10 cellular contexts compared by ENCODE assay signal in genomic region chr10:19638873-19639233, GRCh38.
DNase-seq lines count a peak whose midpoint lies in the region; ATAC-seq and TF ChIP-seq lines count a peak whose summit lies in the region.
"Had no signal": no experiment of that assay in that cellular context is flagged by ENCODE, and none has a peak within 500 bp of the region (broad histone marks: within the 10 kb centered on the region; RNA-seq: fewer than 3 reads in every experiment).

No MANE protein-coding gene starts in this region.

- no peaks in the 10 kb centered on the region for H3K36me3 Mint-ChIP-seq in CD8-positive, alpha-beta T cell

- H3K27me3 Mint-ChIP-seq in CD8-positive, alpha-beta T cell (ENCODE audit: low read depth) = no peaks in the 10 kb centered on the region

- TF ChIP-seq CTCF in CD8-positive, alpha-beta T cell (IDR thresholded peaks at IDR 0.05) = no peak
- no peak for TF ChIP-seq CTCF in heart right ventricle (IDR thresholded peaks at IDR 0.05)
- no peak for TF ChIP-seq CTCF in psoas muscle (IDR thresholded peaks at IDR 0.05)
- no peak for TF ChIP-seq CTCF in GM10248 (IDR thresholded peaks at IDR 0.05; ENCODE audit: control extremely low read depth, extremely low read depth, low read depth, missing control alignments)

- no peaks in the 10 kb centered on the region for H3K36me3 ChIP-seq in CD8-positive, alpha-beta T cell (ENCODE audit: insufficient read depth, low read length)
- H3K36me3 ChIP-seq in SJCRH30 (no peaks in the 10 kb centered on the region), heart right ventricle (no peaks in the 10 kb centered on the region), psoas muscle (ENCODE audit: insufficient read depth in 1 of 2, low read depth in 1 of 2) (no peaks in the 10 kb centered on the region)
- H3K36me3 ChIP-seq: thyroid gland had no signal

- intact Hi-C loops in CD8-positive, alpha-beta T cell (cut with DNase I, micrococcal nuclease) = no loop called here
- intact Hi-C loops in heart right ventricle (cut with DNase I) (no loop called here), psoas muscle (cut with DNase I) (no loop called here)

- no peak overlapping the region for H3K27ac Mint-ChIP-seq in CD8-positive, alpha-beta T cell

- WGBS in heart right ventricle, 2 donors = 42 to 62% methylated on average over 4 of the region's 4 CpGs
- 51 to 61% (median 54%) methylated on average over 4 of the region's 4 CpGs for WGBS in psoas muscle, 3 donors

- no peak for ATAC-seq in CD8-positive, alpha-beta T cell
- peak in 6 of 8 donors; percentile 20 to 52 (median 28) for ATAC-seq in heart right ventricle
- ATAC-seq in psoas muscle = peak in 1 of 4 donors; percentile 39
- ATAC-seq in GM18909 (IDR thresholded peaks at IDR 0.05; ENCODE audit: poor library complexity, unreplicated experiment) = no peak
- no peak for ATAC-seq in GM21825 (IDR thresholded peaks at IDR 0.05; ENCODE audit: unreplicated experiment)

- no peak for DNase-seq in CD8-positive, alpha-beta T cell
- DNase-seq in SJCRH30 = no peak
- no peak for DNase-seq in heart right ventricle
- DNase-seq in psoas muscle = no peak
- DNase-seq in HEK293T (ENCODE audit: extremely low spot score) = no peak
- DNase-seq in GM10248 (ENCODE audit: extremely low spot score) = no peak
- DNase-seq: NCI-H2107, thyroid gland had no signal

- no peak overlapping the region for H3K4me3 ChIP-seq in CD8-positive, alpha-beta T cell (ENCODE audit: low read depth, low read length)
- H3K4me3 ChIP-seq in SJCRH30 = peak overlapping the region; percentile 15; the same call in 1 of the 2 replicates
- H3K4me3 ChIP-seq in heart right ventricle = peak overlapping the region in 6 of 10 donors; percentile 11 to 37 (median 30)
- peak overlapping the region; percentile 41 for H3K4me3 ChIP-seq in psoas muscle
- H3K4me3 ChIP-seq: thyroid gland had no signal

- CTCF ChIA-PET in CD8-positive, alpha-beta T cell (lab: Charles Lee) = interaction anchor here (0.6 kb wide), 1 partner anchor 34 kb away, joined by 3 read pairs; no protein-coding TSS in a partner anchor
- CTCF ChIA-PET in HEK293T (lab: Yijun Ruan, JAX) (interaction anchor here (0.7 kb wide), 1 partner anchor 9 kb away, joined by 3 read pairs; no protein-coding TSS in a partner anchor), GM10248 (lab: Yijun Ruan, JAX) (no interaction called here)

- no peaks in the 10 kb centered on the region for H3K4me1 ChIP-seq in CD8-positive, alpha-beta T cell (ENCODE audit: insufficient read depth, low read length)
- H3K4me1 ChIP-seq in SJCRH30 (peaks cover 3% of the 10 kb centered on the region; the same call in 1 of the 2 replicates), heart right ventricle (peaks cover 0 to 21% (median 0%) of the 10 kb centered on the region in 9 donors), psoas muscle (peaks cover 5% of the 10 kb centered on the region)
- H3K4me1 ChIP-seq: thyroid gland had no signal

- peak overlapping the region; percentile 15 for H3K4me3 Mint-ChIP-seq in CD8-positive, alpha-beta T cell

- H3K27me3 ChIP-seq in CD8-positive, alpha-beta T cell (ENCODE audit: insufficient read depth, low read length) = no peaks in the 10 kb centered on the region
- H3K27me3 ChIP-seq in SJCRH30 = no peaks in the 10 kb centered on the region
- no peaks in the 10 kb centered on the region for H3K27me3 ChIP-seq in heart right ventricle
- H3K27me3 ChIP-seq in psoas muscle (ENCODE audit: insufficient read depth in 3 of 3, low read length in 2 of 3) = no peaks in the 10 kb centered on the region
- H3K27me3 ChIP-seq: thyroid gland had no signal

- no peaks in the 10 kb centered on the region for H3K9me3 ChIP-seq in CD8-positive, alpha-beta T cell (ENCODE audit: low read length)
- no peaks in the 10 kb centered on the region for H3K9me3 ChIP-seq in SJCRH30 (replicated peaks)
- H3K9me3 ChIP-seq in heart right ventricle = peaks cover 0 to 3% (median 0%) of the 10 kb centered on the region in 11 donors
- no peaks in the 10 kb centered on the region for H3K9me3 ChIP-seq in psoas muscle
- H3K9me3 ChIP-seq: thyroid gland had no signal

- H3K4me1 Mint-ChIP-seq in CD8-positive, alpha-beta T cell (ENCODE audit: low read depth) = no peaks in the 10 kb centered on the region

- POLR2A ChIA-PET in CD8-positive, alpha-beta T cell (lab: Charles Lee) = no interaction called here
- POLR2A ChIA-PET in HEK293T (lab: Yijun Ruan, JAX) (no interaction called here), GM10248 (lab: Yijun Ruan, JAX) (no interaction called here)

- H3K27ac ChIP-seq in CD8-positive, alpha-beta T cell (ENCODE audit: low read depth, low read length) = no peak overlapping the region
- H3K27ac ChIP-seq in SJCRH30 (peak overlapping the region; percentile 28), heart right ventricle (peak overlapping the region in 9 of 10 donors; percentile 36 to 77 (median 57)), psoas muscle (no peak overlapping the region)
- H3K27ac ChIP-seq: thyroid gland had no signal

- H3K9me3 Mint-ChIP-seq in CD8-positive, alpha-beta T cell = peaks cover 4% of the 10 kb centered on the region

TF ChIP-seq in HEK293T, 16 proteins besides CTCF, POLR2A, EP300 and RAD21:
- no peak for TF ChIP-seq SUZ12 (IDR thresholded peaks at IDR 0.05)
- no peak for TF ChIP-seq BHLHE40 (IDR thresholded peaks at IDR 0.05; ENCODE audit: borderline replicate concordance)
- no peak for TF ChIP-seq CTBP1 (IDR thresholded peaks at IDR 0.05; ENCODE audit: borderline replicate concordance)
- TF ChIP-seq NFRKB (IDR thresholded peaks at IDR 0.05) = no peak
- no peak for TF ChIP-seq L3MBTL2 (conservative IDR thresholded peaks at IDR 0.05)
- TF ChIP-seq ELF4 (IDR thresholded peaks at IDR 0.05) = no peak
- TF ChIP-seq FOXK2 (IDR thresholded peaks at IDR 0.05) = no peak
- TF ChIP-seq FOXM1 (IDR thresholded peaks at IDR 0.05; ENCODE audit: borderline replicate concordance) = no peak
- TF ChIP-seq PKNOX1 (IDR thresholded peaks at IDR 0.05) = no peak
- no peak for TF ChIP-seq FOXA1 (IDR thresholded peaks at IDR 0.05)
TF ChIP-seq in HEK293T: peak in this region for 0.

Comparison
In these comparisons a context has a peak if more than half of its experiments do, and no peak if none do; other contexts are left out.
1. ATAC-seq: peak in heart right ventricle (6 of 8); none in CD8-positive, alpha-beta T cell (single experiment), GM18909 (single experiment) and GM21825 (single experiment).
2. H3K27ac ChIP-seq: peak in SJCRH30 (single experiment) and heart right ventricle (9 of 10); none in CD8-positive, alpha-beta T cell (single experiment) and psoas muscle (single experiment).